In genomic region chr17:71970312-71970711, GRCh38 we compare ENCODE assay signal across 11 cellular contexts.
DNase-seq lines count a peak whose midpoint lies in the region; ATAC-seq and TF ChIP-seq lines count a peak whose summit lies in the region.
"Had no signal": no experiment of that assay in that cellular context is flagged by ENCODE, and none has a peak within 500 bp of the region (broad histone marks: within the 10 kb centered on the region; RNA-seq: fewer than 3 reads in every experiment).

No MANE protein-coding gene starts in this region.

- no peak overlapping the region for H3K4me3 Mint-ChIP-seq in activated T-helper 17 cell treated with anti-CD3 and anti-CD28 coated beads, Interleukin-2, amount 50 U/mL, for 72 hours
- H3K4me3 Mint-ChIP-seq: activated CD4-positive, alpha-beta memory T cell treated with anti-CD3 and anti-CD28 coated beads for 36 hours; activated naive CD4-positive, alpha-beta T cell treated with anti-CD3 and anti-CD28 coated beads for 36 hours had no signal

- no peaks in the 10 kb centered on the region for H3K4me1 Mint-ChIP-seq in activated T-helper 17 cell treated with anti-CD3 and anti-CD28 coated beads, Interleukin-2, amount 50 U/mL, for 72 hours

- H3K27ac Mint-ChIP-seq in activated T-helper 17 cell treated with anti-CD3 and anti-CD28 coated beads, Interleukin-2, amount 50 U/mL, for 72 hours = no peak overlapping the region
- H3K27ac Mint-ChIP-seq: activated CD4-positive, alpha-beta memory T cell treated with anti-CD3 and anti-CD28 coated beads for 36 hours; activated naive CD4-positive, alpha-beta T cell treated with anti-CD3 and anti-CD28 coated beads for 36 hours had no signal

- no peak for TF ChIP-seq CTCF in lower leg skin (IDR thresholded peaks at IDR 0.05)

- H3K9me3 Mint-ChIP-seq in activated T-helper 17 cell treated with anti-CD3 and anti-CD28 coated beads, Interleukin-2, amount 50 U/mL, for 72 hours = peaks cover 4% of the 10 kb centered on the region

- no peaks in the 10 kb centered on the region for H3K36me3 Mint-ChIP-seq in activated T-helper 17 cell treated with anti-CD3 and anti-CD28 coated beads, Interleukin-2, amount 50 U/mL, for 72 hours (ENCODE audit: low read depth)
- H3K36me3 Mint-ChIP-seq: activated CD4-positive, alpha-beta memory T cell treated with anti-CD3 and anti-CD28 coated beads for 36 hours had no signal

- ATAC-seq in GM18505 (IDR thresholded peaks at IDR 0.05; ENCODE audit: unreplicated experiment) = peak; percentile 78
- peak; percentile 73 for ATAC-seq in HG02852 (IDR thresholded peaks at IDR 0.05; ENCODE audit: unreplicated experiment)
- peak; percentile 83 for ATAC-seq in activated T-helper 17 cell treated with anti-CD3 and anti-CD28 coated beads, Interleukin-2, amount 50 U/mL, for 72 hours (replicated peaks)
- peak; percentile 52 for ATAC-seq in left colon
- ATAC-seq in HG03139 (IDR thresholded peaks at IDR 0.05; ENCODE audit: unreplicated experiment) = no peak
- ATAC-seq in left ventricle myocardium superior = no peak

- DNase-seq in left colon (no peak), lower leg skin (ENCODE audit: low spot score in 2 of 2) (no peak), left ventricle myocardium superior (no peak), NCI-H2196 (lab: John Stamatoyannopoulos, UW; ENCODE audit: unreplicated experiment) (no peak)
- DNase-seq: activated CD4-positive, alpha-beta memory T cell treated with anti-CD3 and anti-CD28 coated beads for 36 hours; activated naive CD4-positive, alpha-beta T cell treated with anti-CD3 and anti-CD28 coated beads for 36 hours; stimulated activated CD4-positive, alpha-beta T cell treated with anti-CD3 and anti-CD28 coated beads, Interleukin-2, amount 100 ng/mL, for 48 hours had no signal

- no peak overlapping the region for H3K4me3 ChIP-seq in lower leg skin (ENCODE audit: low read depth, poor library complexity, severe bottlenecking)

- peaks cover 3% of the 10 kb centered on the region for H3K27me3 Mint-ChIP-seq in activated T-helper 17 cell treated with anti-CD3 and anti-CD28 coated beads, Interleukin-2, amount 50 U/mL, for 72 hours

- TF ChIP-seq POLR2A in GM18505 (IDR thresholded peaks at IDR 0.05; ENCODE audit: borderline replicate concordance, extremely low read depth, insufficient read depth, insufficient read length) (no peak), lower leg skin (IDR thresholded peaks at IDR 0.05) (no peak)

- 72 to 80% methylated on average over 1 of the region's 1 CpG for WGBS in lower leg skin, 2 donors

- intact Hi-C loops in left colon (cut with DNase I, micrococcal nuclease) = no loop called here
- intact Hi-C loops in lower leg skin (cut with DNase I; ENCODE audit: low total_unique reads) = no loop called here
- intact Hi-C loops in left ventricle myocardium superior (cut with micrococcal nuclease) = no loop called here

Comparison
In these comparisons a context has a peak if more than half of its experiments do, and no peak if none do; other contexts are left out.
1. ATAC-seq: peak in GM18505 (single experiment), HG02852 (single experiment), activated T-helper 17 cell treated with anti-CD3 and anti-CD28 coated beads, Interleukin-2, amount 50 U/mL, for 72 hours (single experiment) and left colon (single experiment); none in HG03139 (single experiment) and left ventricle myocardium superior (single experiment).